Comparison of ENCODE assay signal across 21 cellular contexts in genomic region chr11:16783321-16783801, GRCh38.
"Had no signal": no experiment of that assay in that cellular context is flagged by ENCODE, and none has a peak within 500 bp of the region (broad histone marks: within the 10 kb centered on the region; RNA-seq: fewer than 3 reads in every experiment).

No MANE protein-coding gene starts in this region.

- H3K9me3 Mint-ChIP-seq: memory B cell had no signal

- H3K9ac ChIP-seq: parathyroid adenoma had no signal

- H3K36me3 ChIP-seq: breast epithelium, lower lobe of right lung, right lobe of liver had no signal

- H2AFZ ChIP-seq: hepatocyte, parathyroid adenoma had no signal

- H3K27ac ChIP-seq: foreskin keratinocyte, hepatocyte, left ventricle myocardium inferior, lower lobe of right lung, parathyroid adenoma, psoas muscle, right lobe of liver, skin epidermis, stomach had no signal

- DNase-seq: central memory CD4-positive, alpha-beta T cell; erythroblast; foreskin keratinocyte; kidney; left cardiac atrium; left ventricle myocardium inferior; lower lobe of right lung; midbrain; occipital lobe; psoas muscle; right lobe of liver; stimulated activated CD4-positive, alpha-beta T cell treated with anti-CD3 and anti-CD28 coated beads, Interleukin-2, amount 100 ng/mL, for 24 hours; stimulated activated CD4-positive, alpha-beta T cell treated with anti-CD3 and anti-CD28 coated beads, Interleukin-4, amount 100 ng/mL, for 4 hours; stimulated activated naive CD4-positive, alpha-beta T cell; stomach; substantia nigra had no signal

- H3K4me1 ChIP-seq: parathyroid adenoma had no signal

- H3K9me3 ChIP-seq: breast epithelium, left ventricle myocardium inferior, lower lobe of right lung, psoas muscle, right lobe of liver, stomach had no signal

- ATAC-seq: foreskin keratinocyte, left cardiac atrium, psoas muscle, right lobe of liver had no signal

- H3K79me2 ChIP-seq: hepatocyte, parathyroid adenoma had no signal

- H3K4me1 Mint-ChIP-seq: memory B cell had no signal

- H3K27me3 Mint-ChIP-seq: memory B cell had no signal

- H3K36me3 Mint-ChIP-seq: memory B cell had no signal

- H3K27me3 ChIP-seq: breast epithelium, foreskin keratinocyte, hepatocyte, right lobe of liver, stomach had no signal

- H3K27ac Mint-ChIP-seq: memory B cell had no signal

- H3K4me3 ChIP-seq: breast epithelium, hepatocyte, left ventricle myocardium inferior, lower lobe of right lung, psoas muscle, right lobe of liver, skin epidermis, stomach had no signal

- H3K4me3 Mint-ChIP-seq: memory B cell had no signal

- H3K4me2 ChIP-seq: hepatocyte had no signal
